26 cellular contexts compared by ENCODE assay signal in the genomic region with DNA sequence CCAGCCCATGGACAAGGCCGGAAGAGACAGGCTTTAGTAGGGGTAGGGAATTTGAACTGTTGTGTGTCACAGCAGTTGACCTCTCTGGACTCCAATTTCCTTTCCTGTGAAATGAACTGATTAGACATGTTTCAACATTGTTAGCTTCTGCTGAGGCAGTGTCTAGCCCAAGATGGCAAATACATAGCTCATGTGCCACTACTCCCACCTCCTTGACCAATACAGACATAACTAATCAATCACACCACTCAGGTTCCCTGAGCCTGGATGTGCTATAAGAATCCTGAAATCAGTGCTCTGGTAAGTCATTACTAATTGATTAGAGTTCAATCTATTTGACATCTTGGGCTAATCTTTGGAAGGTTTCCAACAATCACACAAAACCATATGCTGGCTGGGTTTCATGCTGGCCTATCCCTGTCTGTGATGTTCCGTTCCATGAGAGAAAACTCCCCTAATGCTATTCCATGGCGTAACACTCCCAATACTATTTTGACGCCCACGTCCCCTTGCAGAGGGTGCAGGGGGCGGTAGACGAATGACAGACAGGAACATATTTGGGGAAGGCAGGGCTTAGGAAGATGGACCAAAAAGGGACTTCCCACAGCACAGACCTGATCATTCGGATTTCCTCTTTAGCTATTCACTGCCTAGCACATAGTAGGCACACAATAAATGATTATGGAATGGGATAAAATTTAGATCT.
"Had no signal": no experiment of that assay in that cellular context is flagged by ENCODE, and none has a peak within 500 bp of the region (broad histone marks: within the 10 kb centered on the region; RNA-seq: fewer than 3 reads in every experiment).

No MANE protein-coding gene starts in this region.

- H3K27ac ChIP-seq: coronary artery, esophagus muscularis mucosa, left lung, lower lobe of right lung, neutrophil, parathyroid adenoma, sigmoid colon, testis, tibial artery, uterus had no signal

- H3K27me3 ChIP-seq: esophagus muscularis mucosa, left lung, neutrophil, sigmoid colon, testis, tibial artery, upper lobe of left lung, uterus had no signal

- H3K4me1 ChIP-seq: left lung, lower lobe of right lung, testis, tibial artery, uterus had no signal

- H3K9me3 ChIP-seq: esophagus muscularis mucosa, left lung, lower lobe of right lung, neutrophil, sigmoid colon, testis, tibial artery, upper lobe of left lung, uterus had no signal

- H3K36me3 ChIP-seq: neutrophil, uterus had no signal

- H3K4me3 ChIP-seq: coronary artery, esophagus muscularis mucosa, left lung, lower lobe of right lung, sigmoid colon, testis, tibial artery, upper lobe of left lung, uterus had no signal

- FAIRE-seq: endothelial cell of umbilical vein had no signal

- ATAC-seq: left lung; lower lobe of right lung; natural killer cell treated with Interleukin-12 subunit alpha and Interleukin-12 subunit beta and Interleukin-15 and Interleukin-18, amount 100 ng/mL, for 72 hours; right cardiac atrium; stimulated activated memory B cell treated with anti-CD40 and anti-IgM and Interleukin-4, amounts not matched to agents 10 μg/mL and 1 μg/mL and 100 μg/mL, for 72 hours; stimulated activated naive CD8-positive, alpha-beta T cell treated with anti-CD3 and anti-CD28 coated beads, Interleukin-15, Interleukin-2, amounts not matched to agents 100 U/mL and 50 U/mL, for 24 hours had no signal

- DNase-seq: dermis blood vessel endothelial cell; effector memory CD4-positive, alpha-beta T cell; foreskin melanocyte; hypothalamus; immature natural killer cell; islet precursor cell; left lung; lower lobe of right lung; naive B cell; right cardiac atrium; sigmoid colon; stimulated activated CD4-positive, alpha-beta T cell treated with anti-CD3 and anti-CD28 coated beads, Interleukin-2, amount 100 ng/mL, for 24 hours; stimulated activated CD4-positive, alpha-beta T cell treated with anti-CD3 and anti-CD28 coated beads, Interleukin-4, amount 100 ng/mL, for 4 hours; stimulated activated naive CD8-positive, alpha-beta T cell treated with anti-CD3 and anti-CD28 coated beads, Interleukin-15, Interleukin-2, amounts not matched to agents 100 U/mL and 50 U/mL, for 24 hours; substantia nigra; testis; tibial artery; upper lobe of left lung; uterus had no signal
